18 cellular contexts compared by ENCODE assay signal in the genomic region with DNA sequence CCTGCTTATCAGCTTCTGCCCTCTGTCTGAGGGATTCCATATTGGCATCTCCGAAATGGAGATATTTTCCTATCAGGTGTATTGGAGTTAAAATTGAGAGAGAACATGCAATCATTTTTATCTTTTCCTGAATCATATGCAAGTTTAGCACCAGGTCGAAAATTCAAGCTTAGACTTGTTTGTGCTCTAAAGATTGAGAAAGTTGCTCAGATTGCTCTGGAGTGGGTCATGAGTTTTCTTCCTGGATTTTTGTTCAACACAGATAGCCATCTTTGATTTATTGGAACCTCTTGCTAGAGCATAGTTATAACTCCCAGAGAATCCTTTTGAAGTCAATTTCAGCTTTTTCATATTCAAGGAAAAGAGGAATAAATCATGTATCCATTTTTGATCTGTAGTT.
DNase-seq lines count a peak whose midpoint lies in the region; ATAC-seq and TF ChIP-seq lines count a peak whose summit lies in the region.
"Had no signal": no experiment of that assay in that cellular context is flagged by ENCODE, and none has a peak within 500 bp of the region (broad histone marks: within the 10 kb centered on the region; RNA-seq: fewer than 3 reads in every experiment).

No MANE protein-coding gene starts in this region.

- dilution Hi-C loops in mammary epithelial cell (cut with HindIII; ENCODE audit: low sequenced_read_pairs), result no loop called here

- peak overlapping the region; percentile 71 for H2AFZ ChIP-seq in mammary epithelial cell (ENCODE audit: low read depth, low read length)
- H2AFZ ChIP-seq in smooth muscle cell (ENCODE audit: low read depth), result no peak overlapping the region

- no peak for TF ChIP-seq CTCF in mammary epithelial cell (conservative IDR thresholded peaks at IDR 0.05 in 1 of 2, IDR thresholded peaks at IDR 0.05 in 1 of 2; ENCODE audit: extremely low read depth in 1 of 2, insufficient read depth in 1 of 2, low read depth in 1 of 2, low read length in 2 of 2)
- no peak for TF ChIP-seq CTCF in smooth muscle cell (IDR thresholded peaks at IDR 0.05; ENCODE audit: borderline replicate concordance, insufficient read depth, poor library complexity, severe bottlenecking)

- intact Hi-C loops in mammary epithelial cell (cut with micrococcal nuclease), result loop anchor here (1.0 to 5.0 kb wide), 5 partner anchors 190 to 569 kb away; no protein-coding TSS in a partner anchor

- H3K9ac ChIP-seq in HUES6 (ENCODE audit: low read length), result no peak overlapping the region
- H3K9ac ChIP-seq in mammary epithelial cell (ENCODE audit: insufficient read depth, low read length), result no peak overlapping the region
- H3K9ac ChIP-seq in iPS-20b (ENCODE audit: low read depth, low read length), result peak overlapping the region; percentile 14; the same call in 1 of the 2 replicates
- no peak overlapping the region for H3K9ac ChIP-seq in smooth muscle cell (ENCODE audit: low read depth)

- H3K4me1 ChIP-seq in HUES6 (ENCODE audit: control insufficient read depth, insufficient read depth, low read length), result peaks cover 53% of the 10 kb centered on the region
- peaks cover 25% of the 10 kb centered on the region for H3K4me1 ChIP-seq in mammary epithelial cell (ENCODE audit: insufficient read depth, low read length)
- peaks cover 50% of the 10 kb centered on the region for H3K4me1 ChIP-seq in iPS-20b (ENCODE audit: insufficient read depth, low read length)
- H3K4me1 ChIP-seq in smooth muscle cell (ENCODE audit: low read depth), result peaks cover 60% of the 10 kb centered on the region

- no peaks in the 10 kb centered on the region for H3F3A ChIP-seq in smooth muscle cell (ENCODE audit: low read depth)

- H3K36me3 ChIP-seq in HUES6 (ENCODE audit: control insufficient read depth, insufficient read depth, low read length) (no peaks in the 10 kb centered on the region), mammary epithelial cell (ENCODE audit: insufficient read depth, low read length) (no peaks in the 10 kb centered on the region), iPS-20b (ENCODE audit: insufficient read depth, low read depth, low read length) (no peaks in the 10 kb centered on the region), smooth muscle cell (ENCODE audit: low read depth) (no peaks in the 10 kb centered on the region)

- H3K9me3 ChIP-seq in HUES6 (ENCODE audit: control insufficient read depth, insufficient read depth, low read depth, low read length) (no peaks in the 10 kb centered on the region), mammary epithelial cell (replicated peaks; ENCODE audit: insufficient read depth, low read length) (no peaks in the 10 kb centered on the region), iPS-20b (ENCODE audit: insufficient read depth, low read depth, low read length) (no peaks in the 10 kb centered on the region), smooth muscle cell (replicated peaks; ENCODE audit: low read depth) (no peaks in the 10 kb centered on the region)

- ATAC-seq in HG03025 (IDR thresholded peaks at IDR 0.05; ENCODE audit: low FRiP score, unreplicated experiment), result no peak
- ATAC-seq in GM19035 (IDR thresholded peaks at IDR 0.05; ENCODE audit: unreplicated experiment), result no peak
- ATAC-seq: HepG2, PC-3 had no signal

- no peaks in the 10 kb centered on the region for H3K27me3 ChIP-seq in HUES6 (ENCODE audit: control insufficient read depth, insufficient read depth, low read length)
- H3K27me3 ChIP-seq in mammary epithelial cell (ENCODE audit: insufficient read depth, low read length), result no peaks in the 10 kb centered on the region
- no peaks in the 10 kb centered on the region for H3K27me3 ChIP-seq in iPS-20b (ENCODE audit: insufficient read depth, low read length)
- H3K27me3 ChIP-seq in smooth muscle cell (ENCODE audit: low read depth), result no peaks in the 10 kb centered on the region

- 50% methylated on average over 2 of the region's 2 CpGs for WGBS in mammary epithelial cell (ENCODE audit: low coverage, missing lambda C conversion rate)
- 79% methylated on average over 2 of the region's 2 CpGs for WGBS in smooth muscle cell (ENCODE audit: low lambda C conversion rate)

- H3K27ac ChIP-seq in HUES6 (ENCODE audit: low read depth, low read length), result peak overlapping the region; percentile 66; the same call in 1 of the 2 replicates
- H3K27ac ChIP-seq in mammary epithelial cell (ENCODE audit: insufficient read depth, low read depth, low read length), result peak overlapping the region; percentile 36
- H3K27ac ChIP-seq in iPS-20b (ENCODE audit: low read length), result peak overlapping the region; percentile 21
- peak overlapping the region; percentile 67 for H3K27ac ChIP-seq in smooth muscle cell (ENCODE audit: low read depth)

- H3K4me3 ChIP-seq in HUES6 (ENCODE audit: low read depth, low read length) (no peak overlapping the region), mammary epithelial cell (replicated peaks in 1 of 3; ENCODE audit: insufficient read depth in 1 of 3, low read depth in 2 of 3, low read length in 3 of 3) (no peak overlapping the region), iPS-20b (ENCODE audit: low read length) (no peak overlapping the region), smooth muscle cell (no peak overlapping the region)

- H4K20me1 ChIP-seq in mammary epithelial cell (ENCODE audit: insufficient read depth, low read length) (no peaks in the 10 kb centered on the region), smooth muscle cell (ENCODE audit: low read depth) (no peaks in the 10 kb centered on the region)

- no TSS peak for BruUV-seq in mammary epithelial cell (replicated peaks; lab: Mats Ljungman, UMichigan)

- peak; percentile 65 for DNase-seq in mammary epithelial cell
- no peak for DNase-seq in smooth muscle cell (lab: John Stamatoyannopoulos, UW; ENCODE audit: unreplicated experiment)
- no peak for DNase-seq in DMS 273 treated with DMSO at 0.1 percent for 48 hours (lab: John Stamatoyannopoulos, UW)
- DNase-seq: DMS79 treated with DMSO at 0.1 percent for 48 hours, HCEC 1CT, KG1, MV-4-11, NCI-H1417 treated with DMSO at 0.1 percent for 48 hours, NCI-H187 treated with DMSO at 0.1 percent for 48 hours, NCI-H345, NCI-H526, PC-3, RPMI8226 had no signal

- in situ Hi-C loops in mammary epithelial cell (cut with MboI; ENCODE audit: low sequenced_read_pairs in 2 of 2), result loop anchor here in 1 of 2 donors (25.0 kb wide), 1 partner anchor 374 kb away; a partner anchor contains a TSS

- H3K79me2 ChIP-seq in mammary epithelial cell (ENCODE audit: insufficient read depth, low read length) (no peaks in the 10 kb centered on the region), smooth muscle cell (ENCODE audit: low read depth) (no peaks in the 10 kb centered on the region)

- H3K4me2 ChIP-seq in mammary epithelial cell (ENCODE audit: insufficient read depth, low read depth, low read length), result peak overlapping the region; percentile 43
- no peak overlapping the region for H3K4me2 ChIP-seq in smooth muscle cell

- CTCF ChIA-PET in mammary epithelial cell (lab: Charles Lee; ENCODE audit: low non-redundant PET), result interaction anchor here (0.6 to 0.7 kb wide), 3 partner anchors 320 to 657 kb away, joined by 3 to 6 read pairs (median 6); no protein-coding TSS in a partner anchor
